19 cellular contexts compared by ENCODE assay signal in the genomic region with DNA sequence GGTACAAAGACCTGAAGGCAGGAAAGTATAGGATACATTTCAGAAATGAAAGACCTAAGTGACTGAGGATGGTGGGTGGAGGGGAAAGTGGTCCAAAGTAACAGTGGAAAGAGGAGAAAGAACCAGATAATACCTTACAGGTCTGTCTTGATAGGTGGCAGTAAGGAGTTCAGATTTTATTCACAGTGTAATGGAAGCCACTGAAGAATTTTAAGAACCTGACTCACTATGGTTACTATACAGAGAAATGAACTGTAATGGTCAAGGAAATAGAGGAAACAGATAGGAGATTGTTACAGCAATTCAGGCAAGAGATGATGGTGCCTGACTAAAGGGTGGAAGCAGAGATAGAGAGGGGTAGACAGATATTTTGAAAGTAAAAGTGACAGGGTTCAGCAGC. TPM values are rescaled to one million over a fixed set of nuclear protein-coding genes. Genes with fewer than 3 reads are reported as not detected.
A peak's percentile ranks its signal among the peaks of the same experiment; 100 is the strongest.
DNase-seq lines count a peak whose midpoint lies in the region; ATAC-seq and TF ChIP-seq lines count a peak whose summit lies in the region.
"Had no signal": no experiment of that assay in that cellular context is flagged by ENCODE, and none has a peak within 500 bp of the region (broad histone marks: within the 10 kb centered on the region; RNA-seq: fewer than 3 reads in every experiment).

No MANE protein-coding gene starts in this region.

- ATAC-seq in PC-3 = peak; percentile 60
- peak; percentile 60 for ATAC-seq in esophagus mucosa
- ATAC-seq in stimulated activated naive B cell treated with anti-CD40 and anti-IgM and Interleukin-4, amounts not matched to agents 10 μg/mL and 1 μg/mL and 100 μg/mL, for 72 hours (replicated peaks) = peak; percentile 25 to 53
- no peak for ATAC-seq in GM18909 (IDR thresholded peaks at IDR 0.05; ENCODE audit: poor library complexity, unreplicated experiment)
- ATAC-seq in HG03175 (IDR thresholded peaks at IDR 0.05; ENCODE audit: unreplicated experiment) = no peak
- ATAC-seq in activated naive CD4-positive, alpha-beta T cell treated with anti-CD3 and anti-CD28 coated beads, Interleukin-2, amount 50 U/mL, for 72 hours = no peak
- ATAC-seq: left ventricle myocardium superior had no signal

- no peak overlapping the region for H3K9ac ChIP-seq in PC-3 (ENCODE audit: low read length)

- no peak overlapping the region for H2AFZ ChIP-seq in PC-3 (ENCODE audit: low read length)
- H2AFZ ChIP-seq: PC-9 had no signal

- TF ChIP-seq CTCF in PC-3 (conservative IDR thresholded peaks at IDR 0.05; ENCODE audit: low read depth, low read length) = 0 out of 2 replicates have a peak, but pooled peaks have one; percentile 28

- H3K4me3 ChIP-seq in PC-3 (ENCODE audit: low read length) = no peak overlapping the region
- H3K4me3 ChIP-seq: cardiac muscle cell, PC-9, SK-N-MC had no signal

- no peaks in the 10 kb centered on the region for H3K36me3 Mint-ChIP-seq in stimulated activated naive B cell treated with anti-CD40 and anti-IgM and Interleukin-4, amounts not matched to agents 10 μg/mL and 1 μg/mL and 100 μg/mL, for 72 hours
- no peaks in the 10 kb centered on the region for H3K36me3 Mint-ChIP-seq in activated naive CD4-positive, alpha-beta T cell treated with anti-CD3 and anti-CD28 coated beads, Interleukin-2, amount 50 U/mL, for 72 hours

- no peak overlapping the region for H3K4me2 ChIP-seq in PC-3 (ENCODE audit: low read length)
- H3K4me2 ChIP-seq: PC-9 had no signal

- H3K4me1 ChIP-seq in PC-3 (ENCODE audit: insufficient read depth, low read length) = no peaks in the 10 kb centered on the region

- H3K4me1 Mint-ChIP-seq in stimulated activated naive B cell treated with anti-CD40 and anti-IgM and Interleukin-4, amounts not matched to agents 10 μg/mL and 1 μg/mL and 100 μg/mL, for 72 hours = peaks cover 0 to 5% of the 10 kb centered on the region in 2 donors

- H3K36me3 ChIP-seq in PC-3 (ENCODE audit: low read depth, low read length) = no peaks in the 10 kb centered on the region
- H3K36me3 ChIP-seq: cardiac muscle cell had no signal

- H3K27me3 Mint-ChIP-seq in stimulated activated naive B cell treated with anti-CD40 and anti-IgM and Interleukin-4, amounts not matched to agents 10 μg/mL and 1 μg/mL and 100 μg/mL, for 72 hours = peaks cover 0 to 32% of the 10 kb centered on the region in 2 donors

- intact Hi-C loops in PC-3 (cut with micrococcal nuclease) = no loop called here

- no peak overlapping the region for H3K27ac Mint-ChIP-seq in stimulated activated naive B cell treated with anti-CD40 and anti-IgM and Interleukin-4, amounts not matched to agents 10 μg/mL and 1 μg/mL and 100 μg/mL, for 72 hours
- H3K27ac Mint-ChIP-seq in activated naive CD4-positive, alpha-beta T cell treated with anti-CD3 and anti-CD28 coated beads, Interleukin-2, amount 50 U/mL, for 72 hours = no peak overlapping the region
- H3K27ac Mint-ChIP-seq: activated T-cell treated with anti-CD3 and anti-CD28 coated beads, Interleukin-2, amount 50 U/mL, for 24 hours had no signal

- POLR2A ChIA-PET in PC-3 (lab: Charles Lee; ENCODE audit: unreplicated experiment) = no interaction called here

- no peaks in the 10 kb centered on the region for H3K9me3 Mint-ChIP-seq in stimulated activated naive B cell treated with anti-CD40 and anti-IgM and Interleukin-4, amounts not matched to agents 10 μg/mL and 1 μg/mL and 100 μg/mL, for 72 hours
- H3K9me3 Mint-ChIP-seq in activated naive CD4-positive, alpha-beta T cell treated with anti-CD3 and anti-CD28 coated beads, Interleukin-2, amount 50 U/mL, for 72 hours = no peaks in the 10 kb centered on the region
- H3K9me3 Mint-ChIP-seq: activated T-cell treated with anti-CD3 and anti-CD28 coated beads, Interleukin-2, amount 50 U/mL, for 24 hours had no signal

- BruUV-seq in PC-3 (replicated peaks; lab: Mats Ljungman, UMichigan) = no TSS peak

- H3K9me2 ChIP-seq in PC-3 (replicated peaks; ENCODE audit: low read length) = no peaks in the 10 kb centered on the region

- H3K4me3 Mint-ChIP-seq in stimulated activated naive B cell treated with anti-CD40 and anti-IgM and Interleukin-4, amounts not matched to agents 10 μg/mL and 1 μg/mL and 100 μg/mL, for 72 hours = no peak overlapping the region
- H3K4me3 Mint-ChIP-seq: activated T-cell treated with anti-CD3 and anti-CD28 coated beads, Interleukin-2, amount 50 U/mL, for 24 hours had no signal

- H3K9me3 ChIP-seq in PC-3 (ENCODE audit: low read length) = no peaks in the 10 kb centered on the region

- no peaks in the 10 kb centered on the region for H4K20me1 ChIP-seq in PC-3 (ENCODE audit: low read length)

- no peak overlapping the region for H3K27ac ChIP-seq in PC-3 (ENCODE audit: low read length)
- H3K27ac ChIP-seq: 22Rv1, cardiac muscle cell, PC-9, SK-N-MC had no signal

- CTCF ChIA-PET in PC-3 (lab: Charles Lee) = no interaction called here

- H3K79me2 ChIP-seq in PC-3 (ENCODE audit: low read length) = no peaks in the 10 kb centered on the region

- peak; percentile 13 for DNase-seq in DMS53 (lab: John Stamatoyannopoulos, UW)
- DNase-seq in DMS53 treated with DMSO at 0.1 percent for 48 hours (lab: John Stamatoyannopoulos, UW; ENCODE audit: unreplicated experiment) = no peak
- DNase-seq in PC-3 = peak; percentile 34
- DNase-seq in stimulated activated naive B cell treated with anti-CD40 and anti-IgM and Interleukin-4, amounts not matched to agents 10 μg/mL and 1 μg/mL and 100 μg/mL, for 72 hours = no peak
- DNase-seq in activated naive CD4-positive, alpha-beta T cell treated with anti-CD3 and anti-CD28 coated beads, Interleukin-2, amount 50 U/mL, for 72 hours (ENCODE audit: low spot score in 2 of 2) = no peak
- DNase-seq: activated T-cell treated with anti-CD3 and anti-CD28 coated beads, Interleukin-2, amount 50 U/mL, for 24 hours; DMS79 treated with DMSO at 0.1 percent for 48 hours; left ventricle myocardium superior; MM.1S; NCI-H1694 treated with DMSO at 0.1 percent for 48 hours; NCI-H510A treated with DMSO at 0.1 percent for 48 hours; PC-9; stimulated activated naive CD4-positive, alpha-beta T cell had no signal

- H3K27me3 ChIP-seq in PC-3 (ENCODE audit: low read length) = peaks cover 33% of the 10 kb centered on the region
- H3K27me3 ChIP-seq: cardiac muscle cell had no signal

- no peaks in the 10 kb centered on the region for H3F3A ChIP-seq in PC-3 (ENCODE audit: low read length, unreplicated experiment)

RNA-seq across cellular contexts. Expression of gene EPB41L4A, which starts 46.5 kb away (rescaled TPM):
- total RNA-seq in PC-3 (2014; rRNA removed) (not detected in 2 replicates), esophagus mucosa (35.1 TPM)
- under 1 TPM in 1 of 2 donors, not detected in 1; 0.27 TPM for total RNA-seq in activated naive CD4-positive, alpha-beta T cell treated with anti-CD3 and anti-CD28 coated beads, Interleukin-2, amount 50 U/mL, for 72 hours

Comparison
In these comparisons a context has a peak if more than half of its experiments do, and no peak if none do; other contexts are left out.
1. DNase-seq: peak in DMS53 (single experiment) and PC-3 (single experiment); none in DMS53 treated with DMSO at 0.1 percent for 48 hours (single experiment), stimulated activated naive B cell treated with anti-CD40 and anti-IgM and Interleukin-4, amounts not matched to agents 10 μg/mL and 1 μg/mL and 100 μg/mL, for 72 hours (single experiment) and activated naive CD4-positive, alpha-beta T cell treated with anti-CD3 and anti-CD28 coated beads, Interleukin-2, amount 50 U/mL, for 72 hours (0 of 2).
2. ATAC-seq: peak in PC-3 (single experiment), esophagus mucosa (single experiment) and stimulated activated naive B cell treated with anti-CD40 and anti-IgM and Interleukin-4, amounts not matched to agents 10 μg/mL and 1 μg/mL and 100 μg/mL, for 72 hours (2 of 2); none in GM18909 (single experiment), HG03175 (single experiment) and activated naive CD4-positive, alpha-beta T cell treated with anti-CD3 and anti-CD28 coated beads, Interleukin-2, amount 50 U/mL, for 72 hours (0 of 2).
3. RNA of gene EPB41L4A, which starts 46.5 kb away (total RNA-seq): 35.1 TPM in esophagus mucosa (single experiment); 0.27 TPM in activated naive CD4-positive, alpha-beta T cell treated with anti-CD3 and anti-CD28 coated beads, Interleukin-2, amount 50 U/mL, for 72 hours and not detected in PC-3; every median in the first group is over 10 times any median in the second.